In the genomic region with DNA sequence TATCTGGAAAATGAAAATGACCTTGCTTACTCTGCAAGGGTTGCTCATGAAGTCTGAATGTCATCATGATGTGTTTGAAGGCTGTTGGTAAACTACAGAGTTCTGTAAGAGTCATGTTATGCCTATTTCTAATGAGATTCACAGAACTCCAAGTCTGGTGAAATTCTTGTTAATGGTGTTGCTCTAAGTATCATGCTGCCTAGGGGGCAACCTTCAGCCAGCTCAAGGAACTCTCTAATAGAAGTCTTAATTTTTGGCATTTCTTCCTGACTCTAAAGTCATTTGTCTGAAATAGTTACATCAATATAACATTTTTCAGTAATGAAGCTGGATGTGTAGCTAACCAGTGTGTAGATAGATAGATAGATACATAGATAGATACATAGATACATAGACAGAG, we compare ENCODE assay signal across 1 cellular context.
TF ChIP-seq lines count a peak whose summit lies in the region.

No MANE protein-coding gene starts in this region.

TF ChIP-seq in H1, 55 proteins besides CTCF, POLR2A, EP300 and RAD21:
- TF ChIP-seq CHD2 (IDR thresholded peaks at IDR 0.05; ENCODE audit: low read length) (no peak), SRF (IDR thresholded peaks at IDR 0.05; ENCODE audit: low read depth, low read length) (no peak), RFX5 (IDR thresholded peaks at IDR 0.05; ENCODE audit: borderline replicate concordance, low read depth, low read length) (no peak), CEBPB (IDR thresholded peaks at IDR 0.05; ENCODE audit: low read depth, low read length) (no peak), SP4 (IDR thresholded peaks at IDR 0.05; ENCODE audit: low read length) (no peak), SIN3A (conservative IDR thresholded peaks at IDR 0.05 in 1 of 2, IDR thresholded peaks at IDR 0.05 in 1 of 2; ENCODE audit: low read depth in 1 of 2, low read length in 2 of 2) (no peak), SIRT6 (IDR thresholded peaks at IDR 0.05; ENCODE audit: low read length) (no peak), MAFK (IDR thresholded peaks at IDR 0.05; ENCODE audit: low read depth, low read length) (no peak), FOSL1 (IDR thresholded peaks at IDR 0.05; ENCODE audit: insufficient read depth, low read depth, low read length) (no peak), TAF1 (IDR thresholded peaks at IDR 0.05; ENCODE audit: low read depth, low read length) (no peak), TBP (IDR thresholded peaks at IDR 0.05; ENCODE audit: low read depth, low read length) (no peak), GABPA (IDR thresholded peaks at IDR 0.05; ENCODE audit: borderline replicate concordance, insufficient read depth, low read length) (no peak)
